Comparison of ENCODE assay signal across 29 cellular contexts in the genomic region with DNA sequence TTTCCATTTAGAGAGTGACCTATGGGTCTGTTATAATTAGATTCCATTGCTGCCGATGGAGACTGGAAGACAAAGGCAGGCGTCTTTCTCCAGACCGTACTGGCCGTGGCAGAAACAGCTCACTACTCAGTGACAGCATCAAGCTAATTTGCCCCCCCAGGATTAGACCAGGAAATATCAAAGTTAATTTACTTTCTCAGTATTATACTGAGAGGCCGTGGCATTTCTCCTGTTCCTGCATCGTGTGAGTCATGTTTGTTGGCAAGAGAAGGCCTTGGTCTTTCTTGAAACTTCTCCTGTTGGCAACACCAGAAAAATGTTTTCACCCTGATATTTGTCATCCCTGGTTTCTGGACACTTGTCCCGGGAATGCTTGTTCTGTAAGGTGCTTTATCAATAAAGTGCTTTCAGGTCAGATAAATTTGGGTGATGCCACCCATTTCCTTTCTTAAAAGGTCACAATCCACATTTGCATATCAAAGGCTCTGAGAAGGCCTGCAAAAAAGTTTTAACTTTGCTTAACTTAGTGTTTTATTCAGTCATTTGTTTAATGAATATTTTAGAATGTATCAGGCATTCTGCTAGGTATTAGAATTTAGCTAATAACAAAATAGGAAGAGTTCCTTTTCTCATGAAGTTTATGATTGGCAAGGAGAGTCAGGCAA. TPM values are rescaled to one million over a fixed set of nuclear protein-coding genes. Genes with fewer than 3 reads are reported as not detected.
DNase-seq lines count a peak whose midpoint lies in the region; ATAC-seq, FAIRE-seq and TF ChIP-seq lines count a peak whose summit lies in the region.
"Had no signal": no experiment of that assay in that cellular context is flagged by ENCODE, and none has a peak within 500 bp of the region (broad histone marks: within the 10 kb centered on the region; RNA-seq: fewer than 3 reads in every experiment).

No MANE protein-coding gene starts in this region.

- H3K79me2 ChIP-seq in GM23248 (ENCODE audit: insufficient read depth) (no peaks in the 10 kb centered on the region), GM23338 (replicated peaks; ENCODE audit: insufficient read depth) (no peaks in the 10 kb centered on the region)

- H3K36me3 ChIP-seq in GM23248 (ENCODE audit: low read depth) (no peaks in the 10 kb centered on the region), small intestine (ENCODE audit: control insufficient read depth in 2 of 2, insufficient read depth in 2 of 2, low read length in 2 of 2) (no peaks in the 10 kb centered on the region), spleen (no peaks in the 10 kb centered on the region), GM23338 (ENCODE audit: insufficient read depth) (no peaks in the 10 kb centered on the region)
- H3K36me3 ChIP-seq: SJSA1 had no signal

- no peak overlapping the region for H3K9ac ChIP-seq in GM23248

- peaks cover 5% of the 10 kb centered on the region for H3K27me3 Mint-ChIP-seq in GM23338 (ENCODE audit: insufficient read depth, low read depth, poor library complexity)

- no peaks in the 10 kb centered on the region for H3F3A ChIP-seq in GM23248 (ENCODE audit: insufficient read depth)
- H3F3A ChIP-seq in GM23338 (replicated peaks; ENCODE audit: low read depth), result no peaks in the 10 kb centered on the region

- TF ChIP-seq POLR2A in spleen (IDR thresholded peaks at IDR 0.05), result no peak

- intact Hi-C loops in spleen (cut with DNase I; ENCODE audit: low total_unique reads), result no loop called here

- no peaks in the 10 kb centered on the region for H3K27me3 ChIP-seq in GM23248 (replicated peaks; ENCODE audit: insufficient read depth)
- no peaks in the 10 kb centered on the region for H3K27me3 ChIP-seq in small intestine (ENCODE audit: control insufficient read depth in 2 of 2, insufficient read depth in 2 of 2, low read length in 2 of 2)
- H3K27me3 ChIP-seq in spleen (replicated peaks in 1 of 7), result peaks cover 0 to 7% (median 0%) of the 10 kb centered on the region in 7 donors
- no peaks in the 10 kb centered on the region for H3K27me3 ChIP-seq in GM23338 (ENCODE audit: insufficient read depth)
- H3K27me3 ChIP-seq: SJSA1 had no signal

- H3K27ac ChIP-seq in GM23248, result no peak overlapping the region
- no peak overlapping the region for H3K27ac ChIP-seq in small intestine (ENCODE audit: low read depth in 1 of 2, low read length in 1 of 2)
- no peak overlapping the region for H3K27ac ChIP-seq in spleen
- no peak overlapping the region for H3K27ac ChIP-seq in GM23338 (ENCODE audit: low read depth)
- H3K27ac ChIP-seq: A549, SJSA1 had no signal

- TF ChIP-seq CTCF in spleen (IDR thresholded peaks at IDR 0.05 in 8 of 11, conservative IDR thresholded peaks at IDR 0.05 in 3 of 11) (no peak), GM23338 (conservative IDR thresholded peaks at IDR 0.05; ENCODE audit: low read depth in 2 of 2) (no peak)

- in situ Hi-C loops in GM23248 (cut with MboI), result no loop called here

- H2AFZ ChIP-seq in GM23248 (no peak overlapping the region), GM23338 (no peak overlapping the region)

- H3K9me3 Mint-ChIP-seq in GM23338, result no peaks in the 10 kb centered on the region
- H3K9me3 Mint-ChIP-seq: H9 had no signal

- ATAC-seq in SK-N-SH treated with all-trans-retinoic acid at 6 μM for 48 hours (peak; percentile 64), GM23338 (no peak)
- ATAC-seq: A549, GM12878 had no signal

- no peaks in the 10 kb centered on the region for H3K36me3 Mint-ChIP-seq in GM23338 (ENCODE audit: low read depth)
- H3K36me3 Mint-ChIP-seq: CD4-positive, alpha-beta memory T cell had no signal

- H3K4me2 ChIP-seq in GM23248 (ENCODE audit: unreplicated experiment) (no peak overlapping the region), GM23338 (no peak overlapping the region)
- H3K4me2 ChIP-seq: A549 had no signal

- 23 to 37% methylated on average over 7 of the region's 7 CpGs for WGBS in GM23248 (ENCODE audit: low coverage in 1 of 2, low lambda C conversion rate in 2 of 2, missing lambda C conversion rate in 2 of 2), 2 experiments
- 48 to 62% (median 59%) methylated on average over 7 of the region's 7 CpGs for WGBS in small intestine, 3 donors
- 69 to 91% (median 83%) methylated on average over 7 of the region's 7 CpGs for WGBS in spleen, 5 donors

- H3K4me3 Mint-ChIP-seq in GM23338, result no peak overlapping the region
- H3K4me3 Mint-ChIP-seq: CD4-positive, alpha-beta memory T cell; H9; HFFc6 had no signal

- no peaks in the 10 kb centered on the region for H3K9me3 ChIP-seq in GM23248 (ENCODE audit: low read depth)
- H3K9me3 ChIP-seq in small intestine (ENCODE audit: control insufficient read depth, low read depth), result no peaks in the 10 kb centered on the region
- no peaks in the 10 kb centered on the region for H3K9me3 ChIP-seq in spleen
- H3K9me3 ChIP-seq: A549, SJSA1 had no signal

- DNase-seq in GM23248, result peak; percentile 10
- peak; percentile 54 for DNase-seq in dermis blood vessel endothelial cell
- peak; percentile 1 for DNase-seq in small intestine
- DNase-seq in spleen, result no peak
- DNase-seq in activated naive CD4-positive, alpha-beta T cell (lab: John Stamatoyannopoulos, UW), result no peak
- no peak for DNase-seq in GM23338 (ENCODE audit: low spot score)
- DNase-seq: CD4-positive, alpha-beta memory T cell; COR-L47; EL; GDM1; H9; HFFc6; KBM-7; MM.1S; NCI-H1048; NCI-H1417; NCI-H1694; NCI-H2081; NCI-H2227 treated with DMSO at 0.1 percent for 48 hours; NCI-H510A; NCI-H69; Right ventricle myocardium superior; RPMI8226 had no signal

- H3K4me1 ChIP-seq in GM23248 (ENCODE audit: insufficient read depth), result no peaks in the 10 kb centered on the region
- peaks cover 0 to 2% of the 10 kb centered on the region in 2 donors for H3K4me1 ChIP-seq in small intestine (ENCODE audit: control insufficient read depth in 2 of 2, insufficient read depth in 1 of 2, low read depth in 1 of 2, low read length in 1 of 2)
- H3K4me1 ChIP-seq in spleen, result peaks cover 0 to 6% (median 0%) of the 10 kb centered on the region in 6 donors
- H3K4me1 ChIP-seq in GM23338 (ENCODE audit: insufficient read depth), result peaks cover 8% of the 10 kb centered on the region
- H3K4me1 ChIP-seq: A549, SJSA1 had no signal

- H3K27ac Mint-ChIP-seq in GM23338, result no peak overlapping the region
- H3K27ac Mint-ChIP-seq: CD4-positive, alpha-beta memory T cell; H9; HFFc6 had no signal

- H3K4me3 ChIP-seq in GM23248 (no peak overlapping the region), small intestine (ENCODE audit: low read depth in 1 of 2, low read length in 2 of 2) (no peak overlapping the region), spleen (no peak overlapping the region), GM23338 (no peak overlapping the region)
- H3K4me3 ChIP-seq: A549, GM12878, SJSA1 had no signal

- no peaks in the 10 kb centered on the region for H4K20me1 ChIP-seq in GM23248 (ENCODE audit: insufficient read depth)
- no peaks in the 10 kb centered on the region for H4K20me1 ChIP-seq in GM23338 (replicated peaks; ENCODE audit: insufficient read depth)

- no peaks in the 10 kb centered on the region for H3K9me2 ChIP-seq in GM23248 (ENCODE audit: insufficient read depth)
- no peaks in the 10 kb centered on the region for H3K9me2 ChIP-seq in GM23338 (ENCODE audit: insufficient read depth)

- H3K4me1 Mint-ChIP-seq in GM23338, result peaks cover 11% of the 10 kb centered on the region

- no peak for FAIRE-seq in small intestine (lab: Jason Lieb, UNC)
- FAIRE-seq: A549, GM12878, HTR-8/SVneo had no signal

TF ChIP-seq in SK-N-SH treated with all-trans-retinoic acid at 6 μM for 48 hours, 23 proteins besides CTCF, POLR2A, EP300 and RAD21:
- TF ChIP-seq ZFP3 (CRISPR knock-in tag; IDR thresholded peaks at IDR 0.05) (no peak), ISL1 (CRISPR knock-in tag; IDR thresholded peaks at IDR 0.05) (peak; percentile 72)
- TF ChIP-seq, protein P1, sequence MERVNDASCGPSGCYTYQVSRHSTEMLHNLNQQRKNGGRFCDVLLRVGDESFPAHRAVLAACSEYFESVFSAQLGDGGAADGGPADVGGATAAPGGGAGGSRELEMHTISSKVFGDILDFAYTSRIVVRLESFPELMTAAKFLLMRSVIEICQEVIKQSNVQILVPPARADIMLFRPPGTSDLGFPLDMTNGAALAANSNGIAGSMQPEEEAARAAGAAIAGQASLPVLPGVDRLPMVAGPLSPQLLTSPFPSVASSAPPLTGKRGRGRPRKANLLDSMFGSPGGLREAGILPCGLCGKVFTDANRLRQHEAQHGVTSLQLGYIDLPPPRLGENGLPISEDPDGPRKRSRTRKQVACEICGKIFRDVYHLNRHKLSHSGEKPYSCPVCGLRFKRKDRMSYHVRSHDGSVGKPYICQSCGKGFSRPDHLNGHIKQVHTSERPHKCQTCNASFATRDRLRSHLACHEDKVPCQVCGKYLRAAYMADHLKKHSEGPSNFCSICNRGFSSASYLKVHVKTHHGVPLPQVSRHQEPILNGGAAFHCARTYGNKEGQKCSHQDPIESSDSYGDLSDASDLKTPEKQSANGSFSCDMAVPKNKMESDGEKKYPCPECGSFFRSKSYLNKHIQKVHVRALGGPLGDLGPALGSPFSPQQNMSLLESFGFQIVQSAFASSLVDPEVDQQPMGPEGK (CRISPR knock-in tag; IDR thresholded peaks at IDR 0.05; ENCODE audit: borderline replicate concordance), result peak; percentile 90; the same call in 1 of the 2 replicates
TF ChIP-seq in SK-N-SH treated with all-trans-retinoic acid at 6 μM for 48 hours: peak in this region for 2.

TF ChIP-seq in GM23338, 12 proteins besides CTCF, POLR2A, EP300 and RAD21:
- TF ChIP-seq STAT1 (IDR thresholded peaks at IDR 0.05; ENCODE audit: unreplicated experiment), result no peak
- TF ChIP-seq EZH2 (IDR thresholded peaks at IDR 0.05; ENCODE audit: low read depth, unreplicated experiment), result no peak
- TF ChIP-seq CREB1 (CRISPR knock-in tag; IDR thresholded peaks at IDR 0.05; ENCODE audit: low read depth), result no peak
- TF ChIP-seq NANOG (IDR thresholded peaks at IDR 0.05; ENCODE audit: borderline replicate concordance), result no peak

RNA-seq across cellular contexts. Expression of a gene that starts 28.5 kb away (rescaled TPM):
- total RNA-seq in GM23248 (2014; rRNA removed; shearing (Covaris generic)), result not detected in 2 replicates
- polyA plus RNA-seq in GM23248 (2016; fragmentation: Nextera tagmentation; extraction: Ambion mirVana), result 0.03 TPM in 1 of 2 replicates, not detected in the other
- total RNA-seq in dermis blood vessel endothelial cell, result 0.05 TPM in 1 of 2 replicates, not detected in the other
- 1 to 10 TPM in 1 of 3 donors, not detected in 2; 1.6 TPM for polyA plus RNA-seq in small intestine
- total RNA-seq in spleen, result under 1 TPM; 0.06 to 0.43 (median 0.14) TPM
- under 1 TPM; 0.02 to 0.13 (median 0.04) TPM for polyA plus RNA-seq in spleen
- total RNA-seq in GM23338 (2014; rRNA removed; shearing (Covaris generic)), result 0.07 and 0.12 TPM in 2 replicates
- polyA plus RNA-seq in GM23338 (2016; fragmentation: Nextera tagmentation; extraction: Ambion mirVana), result 0.05 and 0.12 TPM in 2 replicates
- total RNA-seq: CD4-positive, alpha-beta memory T cell; HFFc6; LHCN-M2; Right ventricle myocardium superior; SJSA1 had no signal
- polyA plus RNA-seq: A549 had no signal

Comparison
In these comparisons a context has a peak if more than half of its experiments do, and no peak if none do; other contexts are left out.
1. DNase-seq: peak in GM23248 (single experiment), dermis blood vessel endothelial cell (single experiment) and small intestine (single experiment); none in spleen (single experiment), activated naive CD4-positive, alpha-beta T cell (0 of 4) and GM23338 (single experiment).